ENCODE assay signal across 8 cellular contexts in the genomic region with DNA sequence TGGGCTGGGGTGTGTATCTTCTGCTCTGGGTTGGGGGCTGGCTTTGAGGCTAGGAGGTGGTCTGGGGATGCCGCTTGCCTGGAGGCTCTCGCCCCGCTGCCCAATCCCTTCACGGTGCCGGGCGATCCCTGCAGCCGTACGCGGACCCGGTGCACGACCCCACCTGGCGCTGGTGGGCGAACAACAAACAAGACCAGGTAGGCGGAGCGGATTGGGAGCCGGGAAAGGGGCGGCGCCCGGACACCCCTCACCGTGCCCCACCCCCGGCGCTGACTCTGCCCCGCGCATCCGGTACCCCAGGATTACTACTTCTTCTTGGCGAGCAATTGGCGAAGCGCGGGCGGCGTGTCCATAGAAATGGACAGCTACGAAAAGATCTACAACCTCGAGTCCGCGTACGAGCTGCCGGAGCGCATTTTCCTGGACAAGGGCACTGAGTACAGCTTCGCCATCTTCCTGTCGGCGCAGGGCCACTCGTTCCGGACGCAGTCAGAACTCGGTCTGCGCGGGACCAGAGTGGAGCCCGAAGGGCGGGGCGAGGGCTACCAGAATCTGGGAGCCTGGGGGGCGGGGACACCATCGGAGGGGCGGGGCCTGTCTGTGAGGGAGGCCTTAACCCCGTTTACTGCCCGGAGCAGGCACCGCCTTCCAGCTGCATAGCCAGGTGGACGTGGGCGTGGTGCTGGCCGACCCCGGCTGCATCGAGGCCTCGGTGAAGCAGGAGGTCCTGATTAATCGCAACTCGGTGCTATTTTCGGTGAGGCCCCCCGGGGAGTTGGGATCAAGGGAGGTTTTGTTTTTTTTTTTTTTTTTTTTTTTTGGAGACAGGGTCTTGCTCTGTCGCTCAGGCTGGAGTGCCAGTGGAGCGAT. TPM values are rescaled to one million over a fixed set of nuclear protein-coding genes. Genes with fewer than 3 reads are reported as not detected.
DNase-seq lines count a peak whose midpoint lies in the region; ATAC-seq and TF ChIP-seq lines count a peak whose summit lies in the region.

No MANE protein-coding gene starts in this region.

- peak; percentile 37 for ATAC-seq in GM21381 (IDR thresholded peaks at IDR 0.05; ENCODE audit: unreplicated experiment)
- ATAC-seq in activated CD4-positive, CD25-positive, alpha-beta regulatory T cell treated with anti-CD3 and anti-CD28 coated beads, Interleukin-2, amount 50 U/mL, for 24 hours, result peak; percentile 73 to 74
- peak; percentile 91 for ATAC-seq in left lung
- no peak for ATAC-seq in HG03095 (IDR thresholded peaks at IDR 0.05; ENCODE audit: unreplicated experiment)

- H3K9me3 ChIP-seq in colonic mucosa (no peaks in the 10 kb centered on the region), left lung (no peaks in the 10 kb centered on the region)

- peaks cover 4% of the 10 kb centered on the region for H3K27me3 ChIP-seq in colonic mucosa
- peaks cover 4 to 47% of the 10 kb centered on the region in 2 donors for H3K27me3 ChIP-seq in left lung

- TF ChIP-seq CTCF in colonic mucosa (IDR thresholded peaks at IDR 0.05) (no peak), left lung (IDR thresholded peaks at IDR 0.05) (no peak)

- DNase-seq in AG20443 (ENCODE audit: low spot score), result peak; percentile 90
- DNase-seq in NCI-H2171 (lab: John Stamatoyannopoulos, UW), result peak; percentile 80
- DNase-seq in colonic mucosa, result peak; percentile 95
- peak; percentile 85 to 94 for DNase-seq in left lung
- DNase-seq in stimulated activated CD4-positive, alpha-beta T cell treated with anti-CD3 and anti-CD28 coated beads, Interleukin-4, amount 100 ng/mL, for 4 hours, result peak; percentile 52 to 69

- H3K4me3 ChIP-seq in colonic mucosa (peak overlapping the region; percentile 62), left lung (peak overlapping the region; percentile 54 to 66)

- H3K27ac ChIP-seq in colonic mucosa, result peak overlapping the region; percentile 60
- peak overlapping the region in 1 of 2 donors; percentile 4 for H3K27ac ChIP-seq in left lung

- H3K4me1 ChIP-seq in colonic mucosa, result peaks cover 2% of the 10 kb centered on the region
- peaks cover 5 to 22% of the 10 kb centered on the region in 2 donors for H3K4me1 ChIP-seq in left lung

- intact Hi-C loops in colonic mucosa (cut with DNase I), result no loop called here
- intact Hi-C loops in left lung (cut with DNase I), result no loop called here

- H3K36me3 ChIP-seq in colonic mucosa (no peaks in the 10 kb centered on the region), left lung (no peaks in the 10 kb centered on the region)

- H3K9ac ChIP-seq in colonic mucosa (ENCODE audit: low read depth in 2 of 2, low read length in 2 of 2), result peak overlapping the region in 1 of 2 donors; percentile 34

RNA-seq across cellular contexts. Expression of gene PSMD8, which starts 12.1 kb away (rescaled TPM):
- 100 to 1,000 TPM; 126 to 184 TPM for total RNA-seq in colonic mucosa
- total RNA-seq in left lung, result 100 to 1,000 TPM; 140 to 173 TPM

RNA-seq across cellular contexts. Expression of gene GGN, which starts 25.5 kb away (rescaled TPM):
- total RNA-seq in colonic mucosa (under 1 TPM; 0.37 to 0.45 TPM), left lung (under 1 TPM; 0.34 to 0.52 TPM)

RNA-seq across cellular contexts. Expression of gene SPRED3, which starts 26.2 kb away (rescaled TPM):
- under 1 TPM; 0.61 to 0.99 TPM for total RNA-seq in colonic mucosa
- total RNA-seq in left lung, result 1 to 10 TPM in 1 of 2 donors, under 1 TPM in 1; 0.93 to 1.9 TPM

RNA-seq across cellular contexts. Expression of gene CATSPERG, which starts 26.7 kb away (rescaled TPM):
- total RNA-seq in colonic mucosa (1 to 10 TPM; 3.2 to 8.4 TPM), left lung (1 to 10 TPM; 7.6 to 9.6 TPM)

RNA-seq across cellular contexts. Expression of gene FAM98C, which starts 40.6 kb away (rescaled TPM):
- total RNA-seq in colonic mucosa, result 10 to 100 TPM; 31.4 to 35.4 TPM
- 10 to 100 TPM; 13.8 to 17.3 TPM for total RNA-seq in left lung
